2 cellular contexts compared by ENCODE assay signal in the genomic region with DNA sequence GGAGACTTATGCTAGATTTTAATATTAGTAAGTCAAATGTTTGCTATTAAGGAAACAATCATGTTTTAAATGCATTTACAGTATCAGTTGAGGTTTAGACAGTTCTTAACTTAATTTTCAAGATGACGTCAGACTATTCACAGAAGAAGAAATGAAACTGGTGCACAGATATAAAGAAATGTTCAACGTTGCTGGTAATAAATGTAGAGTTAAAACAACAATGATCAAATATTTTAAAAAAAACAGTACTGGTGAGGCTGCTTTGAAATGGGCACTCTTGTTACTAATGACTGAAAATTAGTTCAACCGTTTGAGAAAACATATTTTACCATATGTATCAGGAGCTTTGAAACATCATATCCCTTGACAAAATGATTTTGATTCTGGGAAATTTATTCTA.
TF ChIP-seq lines count a peak whose summit lies in the region.

No MANE protein-coding gene starts in this region.

TF ChIP-seq in GM12891, 5 proteins besides CTCF, POLR2A, EP300 and RAD21:
- TF ChIP-seq PAX5 (IDR thresholded peaks at IDR 0.05; ENCODE audit: insufficient read depth, low read length, severe bottlenecking) = no peak
- peak; percentile 40 for TF ChIP-seq SPI1 (IDR thresholded peaks at IDR 0.05; ENCODE audit: low read depth, low read length)
- no peak for TF ChIP-seq TAF1 (IDR thresholded peaks at IDR 0.05; ENCODE audit: low read depth, low read length)
TF ChIP-seq in GM12891: peak in this region for 1.

TF ChIP-seq in K562, 482 proteins besides CTCF, POLR2A, EP300 and RAD21:
- TF ChIP-seq RBM25 (IDR thresholded peaks at IDR 0.05; ENCODE audit: low read depth, low read length, severe bottlenecking) = peak; percentile 81
- TF ChIP-seq ZNF655 (CRISPR knock-in tag; IDR thresholded peaks at IDR 0.05) = no peak
TF ChIP-seq in K562: peak in this region for 1.
